ENCODE assay signal across 1 cellular context in genomic region chr2:225464346-225465025, GRCh38.
A peak's percentile ranks its signal among the peaks of the same experiment; 100 is the strongest.
TF ChIP-seq lines count a peak whose summit lies in the region.

No MANE protein-coding gene starts in this region.

TF ChIP-seq in HepG2, 621 proteins besides CTCF, POLR2A, EP300 and RAD21 (continued from another document):
- TF ChIP-seq ZBTB40 (IDR thresholded peaks at IDR 0.05) (no peak), ZBTB40 (CRISPR knock-in tag; IDR thresholded peaks at IDR 0.05) (no peak), IRF2 (CRISPR knock-in tag; IDR thresholded peaks at IDR 0.05) (peak; percentile 54; the same call in 1 of the 2 replicates), PRDM15 (CRISPR knock-in tag; IDR thresholded peaks at IDR 0.05) (no peak)
